In genomic region chr10:110495731-110496552, GRCh38 we compare ENCODE assay signal across 8 cellular contexts. TPM values are rescaled to one million over a fixed set of nuclear protein-coding genes. Genes with fewer than 3 reads are reported as not detected.
DNase-seq lines count a peak whose midpoint lies in the region; ATAC-seq and TF ChIP-seq lines count a peak whose summit lies in the region.

No MANE protein-coding gene starts in this region.

- H3K9me3 ChIP-seq in SK-N-SH (no peaks in the 10 kb centered on the region), adipocyte (ENCODE audit: control insufficient read depth, low read length) (no peaks in the 10 kb centered on the region), right cardiac atrium (ENCODE audit: control insufficient read depth, low read length) (no peaks in the 10 kb centered on the region)

- H3K27ac ChIP-seq in SK-N-SH (ENCODE audit: low read depth in 2 of 2, low read length in 1 of 2) (peak overlapping the region; percentile 92 to 93), right cardiac atrium (ENCODE audit: low read length) (peak overlapping the region; percentile 34)

- POLR2A ChIA-PET in SK-N-SH (lab: Yijun Ruan, JAX) = interaction anchor here (1.3 kb wide), 1 partner anchor 33 kb away, joined by 3 read pairs; no protein-coding TSS in a partner anchor

- no peak for TF ChIP-seq RAD21 in SK-N-SH (IDR thresholded peaks at IDR 0.05; ENCODE audit: low read length)

- peak overlapping the region; percentile 96 for H3K9ac ChIP-seq in SK-N-SH
- H3K9ac ChIP-seq in adipocyte (ENCODE audit: low read length) = peak overlapping the region; percentile 94

- H3K9me2 ChIP-seq in SK-N-SH = no peaks in the 10 kb centered on the region

- H3K79me2 ChIP-seq in SK-N-SH (ENCODE audit: insufficient read depth) = peaks cover 51% of the 10 kb centered on the region

- peaks cover 20% of the 10 kb centered on the region for H4K20me1 ChIP-seq in SK-N-SH (ENCODE audit: insufficient read depth)

- WGBS in SK-N-SH (ENCODE audit: low lambda C conversion rate) = 28% methylated on average over 25 of the region's 25 CpGs
- 41% methylated on average over 25 of the region's 25 CpGs for WGBS in right cardiac atrium

- TF ChIP-seq EP300 in SK-N-SH (IDR thresholded peaks at IDR 0.05; ENCODE audit: borderline replicate concordance in 1 of 2, low read depth in 1 of 2, low read length in 1 of 2) = peak in 1 of 2 experiments; percentile 57; a peak in 1 of 4 replicates

- H3K4me1 ChIP-seq in SK-N-SH (ENCODE audit: control insufficient read depth in 1 of 2, insufficient read depth in 2 of 2, low read depth in 1 of 2, low read length in 1 of 2) (peaks cover 23 to 37% of the 10 kb centered on the region in 2 experiments; a peak in 2 of 4 replicates), adipocyte (ENCODE audit: control insufficient read depth, insufficient read depth, low read length) (peaks cover 41% of the 10 kb centered on the region), right cardiac atrium (ENCODE audit: control insufficient read depth, insufficient read depth, low read length) (peaks cover 12% of the 10 kb centered on the region)

- TF ChIP-seq CTCF in GM06990 (IDR thresholded peaks at IDR 0.05; ENCODE audit: insufficient read depth, low read length, poor library complexity, severe bottlenecking) (no peak), SK-N-SH (IDR thresholded peaks at IDR 0.05) (no peak)

- ATAC-seq in right cardiac atrium (peak; percentile 5 to 71), GM21526 (IDR thresholded peaks at IDR 0.05; ENCODE audit: low FRiP score, unreplicated experiment) (no peak)

- peaks cover 40% of the 10 kb centered on the region for H3F3A ChIP-seq in SK-N-SH (replicated peaks; ENCODE audit: insufficient read depth)

- DNase-seq in GM06990 (ENCODE audit: extremely low read depth, insufficient read length) (no peak), SK-N-SH (peak; percentile 71), adipocyte (ENCODE audit: low read depth) (peak; percentile 83), right cardiac atrium (peak; percentile 74 to 77 (median 75)), smooth muscle cell of the brain vasculature (ENCODE audit: low read depth, low spot score) (peak; percentile 86), NCI-H446 treated with DMSO at 0.1 percent for 48 hours (lab: John Stamatoyannopoulos, UW) (no peak), midbrain (lab: John Stamatoyannopoulos, UW) (no peak)

- intact Hi-C loops in right cardiac atrium (cut with DNase I) = no loop called here

- H3K36me3 ChIP-seq in GM06990 (ENCODE audit: control insufficient read depth, insufficient read depth, low read length) = no peaks in the 10 kb centered on the region
- no peaks in the 10 kb centered on the region for H3K36me3 ChIP-seq in SK-N-SH (replicated peaks in 1 of 2; ENCODE audit: control insufficient read depth in 1 of 2, insufficient read depth in 2 of 2, low read length in 1 of 2)
- H3K36me3 ChIP-seq in adipocyte (ENCODE audit: control insufficient read depth, insufficient read depth, low read length, severe bottlenecking) = no peaks in the 10 kb centered on the region

- no peaks in the 10 kb centered on the region for H3K27me3 ChIP-seq in GM06990 (replicated peaks; ENCODE audit: control insufficient read depth, insufficient read depth, low read length)
- H3K27me3 ChIP-seq in SK-N-SH (ENCODE audit: insufficient read depth) = no peaks in the 10 kb centered on the region
- H3K27me3 ChIP-seq in adipocyte (replicated peaks; ENCODE audit: control insufficient read depth, insufficient read depth, low read length) = no peaks in the 10 kb centered on the region
- no peaks in the 10 kb centered on the region for H3K27me3 ChIP-seq in right cardiac atrium (ENCODE audit: control insufficient read depth, insufficient read depth)

- H2AFZ ChIP-seq in SK-N-SH (ENCODE audit: low read depth) = peak overlapping the region; percentile 11; the same call in 1 of the 2 replicates

- peak overlapping the region; percentile 94 for H3K4me2 ChIP-seq in SK-N-SH

- H3K4me3 ChIP-seq in GM06990 (replicated peaks; ENCODE audit: low read depth, low read length) (peak overlapping the region; percentile 89), SK-N-SH (ENCODE audit: low read depth in 2 of 2, low read length in 1 of 2) (peak overlapping the region; percentile 79 to 84), adipocyte (ENCODE audit: low read length) (peak overlapping the region; percentile 88), right cardiac atrium (ENCODE audit: low read length) (no peak overlapping the region)

- CTCF ChIA-PET in SK-N-SH (lab: Yijun Ruan, JAX) = interaction anchor here (0.9 kb wide), 1 partner anchor 130 kb away, joined by 3 read pairs; no protein-coding TSS in a partner anchor

TF ChIP-seq in SK-N-SH, 30 proteins besides CTCF, POLR2A, EP300 and RAD21 (continues in another document):
- TF ChIP-seq ZBTB33 (IDR thresholded peaks at IDR 0.05; ENCODE audit: borderline replicate concordance, low read depth) (0 out of 2 replicates have a peak, but pooled peaks have one; percentile 23), YY1 (IDR thresholded peaks at IDR 0.05; ENCODE audit: low read depth) (no peak), IRF3 (IDR thresholded peaks at IDR 0.05; ENCODE audit: low read depth, low read length) (no peak), TCF12 (IDR thresholded peaks at IDR 0.05) (peak; percentile 86), FOSL2 (IDR thresholded peaks at IDR 0.05; ENCODE audit: borderline replicate concordance, low read depth) (no peak), NFIC (IDR thresholded peaks at IDR 0.05; ENCODE audit: borderline replicate concordance) (peak; percentile 62; the same call in 1 of the 2 replicates), MXI1 (IDR thresholded peaks at IDR 0.05; ENCODE audit: low read depth, low read length) (peak; percentile 86; the same call in 1 of the 2 replicates), SIN3A (IDR thresholded peaks at IDR 0.05; ENCODE audit: borderline replicate concordance, low read depth, low read length) (0 out of 2 replicates have a peak, but pooled peaks have one; percentile 48), SMC3 (IDR thresholded peaks at IDR 0.05; ENCODE audit: low read depth, low read length) (peak; percentile 0; the same call in 1 of the 2 replicates), MAX (IDR thresholded peaks at IDR 0.05; ENCODE audit: low read depth) (peak; percentile 90)
- TF ChIP-seq, protein P1, sequence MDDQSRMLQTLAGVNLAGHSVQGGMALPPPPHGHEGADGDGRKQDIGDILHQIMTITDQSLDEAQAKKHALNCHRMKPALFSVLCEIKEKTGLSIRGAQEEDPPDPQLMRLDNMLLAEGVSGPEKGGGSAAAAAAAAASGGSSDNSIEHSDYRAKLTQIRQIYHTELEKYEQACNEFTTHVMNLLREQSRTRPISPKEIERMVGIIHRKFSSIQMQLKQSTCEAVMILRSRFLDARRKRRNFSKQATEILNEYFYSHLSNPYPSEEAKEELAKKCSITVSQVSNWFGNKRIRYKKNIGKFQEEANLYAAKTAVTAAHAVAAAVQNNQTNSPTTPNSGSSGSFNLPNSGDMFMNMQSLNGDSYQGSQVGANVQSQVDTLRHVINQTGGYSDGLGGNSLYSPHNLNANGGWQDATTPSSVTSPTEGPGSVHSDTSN (IDR thresholded peaks at IDR 0.05) = peak; percentile 35
- TF ChIP-seq, protein P2, sequence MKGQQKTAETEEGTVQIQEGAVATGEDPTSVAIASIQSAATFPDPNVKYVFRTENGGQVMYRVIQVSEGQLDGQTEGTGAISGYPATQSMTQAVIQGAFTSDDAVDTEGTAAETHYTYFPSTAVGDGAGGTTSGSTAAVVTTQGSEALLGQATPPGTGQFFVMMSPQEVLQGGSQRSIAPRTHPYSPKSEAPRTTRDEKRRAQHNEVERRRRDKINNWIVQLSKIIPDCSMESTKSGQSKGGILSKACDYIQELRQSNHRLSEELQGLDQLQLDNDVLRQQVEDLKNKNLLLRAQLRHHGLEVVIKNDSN (IDR thresholded peaks at IDR 0.05; ENCODE audit: borderline replicate concordance, low read depth) = no peak

RNA-seq across cellular contexts. Expression of gene DUSP5, which starts 1.8 kb away (rescaled TPM):
- polyA plus RNA-seq in SK-N-SH (2012; rRNA removed) = 38.2 and 52.0 TPM in 2 replicates
- 32.6 and 37.1 TPM in 2 replicates for polyA plus RNA-seq in SK-N-SH (2012; cell fraction: cytosol; rRNA removed)
- polyA plus RNA-seq in SK-N-SH (2012; cell fraction: nucleus; rRNA removed) = 60.7 and 85.8 TPM in 2 replicates
- total RNA-seq in right cardiac atrium = 10 to 100 TPM in 3 of 4 donors, 1 to 10 TPM in 1; 9.8 to 25.6 (median 18.7) TPM
- 16.8 TPM for polyA plus RNA-seq in right cardiac atrium

Comparison
In these comparisons a context has a peak if more than half of its experiments do, and no peak if none do; other contexts are left out.
1. DNase-seq: peak in SK-N-SH (single experiment), adipocyte (single experiment), right cardiac atrium (3 of 3) and smooth muscle cell of the brain vasculature (single experiment); none in GM06990 (single experiment), NCI-H446 treated with DMSO at 0.1 percent for 48 hours (single experiment) and midbrain (single experiment).